Comparison of ENCODE assay signal across 1 cellular context in genomic region chr10:26854524-26854923, GRCh38.
TF ChIP-seq lines count a peak whose summit lies in the region.

No MANE protein-coding gene starts in this region.

TF ChIP-seq in GM12878, 131 proteins besides CTCF, POLR2A, EP300 and RAD21:
- no peak for TF ChIP-seq ZNF592 (IDR thresholded peaks at IDR 0.05)
- TF ChIP-seq SREBF1 (IDR thresholded peaks at IDR 0.05; ENCODE audit: low read length): no peak
- TF ChIP-seq NR2C2 (IDR thresholded peaks at IDR 0.05; ENCODE audit: borderline replicate concordance, control insufficient read depth, insufficient read length, low read depth): no peak
- TF ChIP-seq HDAC6 (IDR thresholded peaks at IDR 0.05; ENCODE audit: unreplicated experiment): no peak
- TF ChIP-seq HDAC2 (IDR thresholded peaks at IDR 0.05): no peak
- TF ChIP-seq NFIC (IDR thresholded peaks at IDR 0.05; ENCODE audit: low read depth, low read length): no peak
- TF ChIP-seq BCL3 (IDR thresholded peaks at IDR 0.05; ENCODE audit: borderline replicate concordance, insufficient read depth, low read depth, low read length, poor library complexity, severe bottlenecking): no peak
- no peak for TF ChIP-seq ZZZ3 (IDR thresholded peaks at IDR 0.05; ENCODE audit: control insufficient read depth, insufficient read length, low read depth)
- TF ChIP-seq REST (IDR thresholded peaks at IDR 0.05; ENCODE audit: low read depth, low read length): no peak
- no peak for TF ChIP-seq CEBPB (IDR thresholded peaks at IDR 0.05; ENCODE audit: borderline replicate concordance in 1 of 2, low read depth in 2 of 2, low read length in 2 of 2)
- no peak for TF ChIP-seq ZBTB33 (IDR thresholded peaks at IDR 0.05)
- no peak for TF ChIP-seq TCF7 (IDR thresholded peaks at IDR 0.05; ENCODE audit: borderline replicate concordance)
TF ChIP-seq in GM12878: peak in this region for 0.
